Comparison of ENCODE assay signal across 1 cellular context in the genomic region with DNA sequence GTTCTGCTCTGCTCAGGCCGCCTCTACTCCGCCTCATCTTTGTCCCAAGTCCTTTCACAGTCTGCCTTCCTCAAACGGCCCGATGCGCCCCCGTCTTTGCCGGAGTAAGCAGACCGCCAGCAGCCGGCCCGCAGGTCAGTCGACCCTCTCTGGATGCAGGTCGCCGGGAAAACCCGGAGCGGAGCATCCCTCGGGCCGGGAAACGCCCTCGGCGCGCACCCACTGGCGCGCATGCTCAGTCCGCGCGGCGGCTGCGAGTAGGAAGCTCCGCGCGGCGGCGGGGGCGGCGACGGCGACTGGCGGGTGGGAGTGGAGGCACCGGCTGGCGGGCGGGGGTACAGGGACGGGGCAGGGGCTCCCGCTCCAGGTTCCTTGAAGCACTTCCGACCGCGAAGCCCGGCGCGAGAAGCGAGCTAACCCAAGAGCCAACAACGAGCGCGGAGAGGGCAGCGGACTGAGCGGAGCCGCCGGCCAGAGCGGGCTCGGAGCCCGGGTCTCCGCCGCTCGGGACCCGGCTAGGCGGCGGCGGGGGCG.
TF ChIP-seq lines count a peak whose summit lies in the region.

LRRC1 (plus strand) TSS at position 286 of the 534 bp plus-strand sequence. CDS start 252 bp downstream, outside the sequence.

TF ChIP-seq in HepG2, 621 proteins besides CTCF, POLR2A, EP300 and RAD21 (continued from another document and continues in another):
- TF ChIP-seq NFAT5 (CRISPR knock-in tag; IDR thresholded peaks at IDR 0.05) (peak; percentile 67; the same call in 1 of the 2 replicates), ZNF12 (CRISPR knock-in tag; IDR thresholded peaks at IDR 0.05) (no peak; the same call in 1 of the 2 replicates), ZNF136 (CRISPR knock-in tag; IDR thresholded peaks at IDR 0.05; ENCODE audit: low read depth) (no peak), FOXJ3 (CRISPR knock-in tag; IDR thresholded peaks at IDR 0.05; ENCODE audit: borderline replicate concordance) (peak; percentile 56; the same call in 1 of the 2 replicates), ZFAT (CRISPR knock-in tag; conservative IDR thresholded peaks at IDR 0.05) (0 out of 2 replicates have a peak, but pooled peaks have one; percentile 25), FIP1L1 (IDR thresholded peaks at IDR 0.05; ENCODE audit: borderline replicate concordance, insufficient read depth, low read depth, low read length) (no peak), ZNF484 (CRISPR knock-in tag; IDR thresholded peaks at IDR 0.05; ENCODE audit: borderline replicate concordance, low read depth) (no peak), RFX5 (IDR thresholded peaks at IDR 0.05; ENCODE audit: low read depth, low read length) (no peak; the same call in 1 of the 2 replicates), ZNF766 (CRISPR knock-in tag; IDR thresholded peaks at IDR 0.05; ENCODE audit: borderline replicate concordance) (0 out of 2 replicates have a peak, but pooled peaks have one; percentile 26), KLF12 (CRISPR knock-in tag; IDR thresholded peaks at IDR 0.05; ENCODE audit: borderline replicate concordance) (peak; percentile 99), ZNF629 (CRISPR knock-in tag; conservative IDR thresholded peaks at IDR 0.05) (no peak), ZNF607 (CRISPR knock-in tag; IDR thresholded peaks at IDR 0.05; ENCODE audit: borderline replicate concordance) (peak; percentile 94), CEBPZ (IDR thresholded peaks at IDR 0.05; ENCODE audit: low read length) (no peak), ZNF646 (CRISPR knock-in tag; IDR thresholded peaks at IDR 0.05) (0 out of 2 replicates have a peak, but pooled peaks have one; percentile 13), BRCA1 (CRISPR knock-in tag; IDR thresholded peaks at IDR 0.05) (no peak; the same call in 1 of the 2 replicates), HOXA5 (CRISPR knock-in tag; IDR thresholded peaks at IDR 0.05) (peak; percentile 23; the same call in 1 of the 2 replicates), SOX6 (IDR thresholded peaks at IDR 0.05) (no peak), SOX6 (CRISPR knock-in tag; IDR thresholded peaks at IDR 0.05) (peak; percentile 75), ARNT (IDR thresholded peaks at IDR 0.05) (no peak), PITX1 (CRISPR knock-in tag; IDR thresholded peaks at IDR 0.05) (0 out of 2 replicates have a peak, but pooled peaks have one; percentile 11), PAXIP1 (CRISPR knock-in tag; conservative IDR thresholded peaks at IDR 0.05) (peak; percentile 43; the same call in 1 of the 2 replicates), GTF2F1 (IDR thresholded peaks at IDR 0.05; ENCODE audit: low read length) (no peak), RNF219 (CRISPR knock-in tag; IDR thresholded peaks at IDR 0.05) (peak; percentile 81; the same call in 1 of the 2 replicates)
- TF ChIP-seq, protein P1, sequence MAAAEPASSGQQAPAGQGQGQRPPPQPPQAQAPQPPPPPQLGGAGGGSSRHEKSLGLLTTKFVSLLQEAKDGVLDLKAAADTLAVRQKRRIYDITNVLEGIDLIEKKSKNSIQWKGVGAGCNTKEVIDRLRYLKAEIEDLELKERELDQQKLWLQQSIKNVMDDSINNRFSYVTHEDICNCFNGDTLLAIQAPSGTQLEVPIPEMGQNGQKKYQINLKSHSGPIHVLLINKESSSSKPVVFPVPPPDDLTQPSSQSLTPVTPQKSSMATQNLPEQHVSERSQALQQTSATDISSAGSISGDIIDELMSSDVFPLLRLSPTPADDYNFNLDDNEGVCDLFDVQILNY (CRISPR knock-in tag; conservative IDR thresholded peaks at IDR 0.05), result 0 out of 2 replicates have a peak, but pooled peaks have one; percentile 63
